In genomic region chr15:62886431-62887071, GRCh38 we compare ENCODE assay signal across 11 cellular contexts.
A peak's percentile ranks its signal among the peaks of the same experiment; 100 is the strongest.
DNase-seq lines count a peak whose midpoint lies in the region; ATAC-seq and TF ChIP-seq lines count a peak whose summit lies in the region.
"Had no signal": no experiment of that assay in that cellular context is flagged by ENCODE, and none has a peak within 500 bp of the region (broad histone marks: within the 10 kb centered on the region; RNA-seq: fewer than 3 reads in every experiment).

No MANE protein-coding gene starts in this region.

- peak overlapping the region; percentile 2; the same call in 1 of the 2 replicates for H3K4me3 ChIP-seq in SJSA1
- no peak overlapping the region for H3K4me3 ChIP-seq in PC-9
- no peak overlapping the region for H3K4me3 ChIP-seq in CD4-positive, alpha-beta memory T cell (ENCODE audit: low read length in 2 of 2)

- H3K36me3 ChIP-seq in SJSA1 (no peaks in the 10 kb centered on the region), PC-9 (ENCODE audit: low read depth) (no peaks in the 10 kb centered on the region)
- no peaks in the 10 kb centered on the region for H3K36me3 ChIP-seq in CD4-positive, alpha-beta memory T cell (ENCODE audit: insufficient read depth, low read length)

- no peaks in the 10 kb centered on the region for H3K36me3 Mint-ChIP-seq in CD4-positive, alpha-beta memory T cell

- H3K9me3 Mint-ChIP-seq in CD4-positive, alpha-beta memory T cell, result no peaks in the 10 kb centered on the region
- H3K9me3 Mint-ChIP-seq: T-helper 2 cell treated with Interferon-gamma antibody and Interleukin-4, amounts not matched to agents 5 μg/mL and 100 μg/mL, for 36 hours had no signal

- POLR2A ChIA-PET in PC-9 (lab: Charles Lee; ENCODE audit: unreplicated experiment), result no interaction called here
- POLR2A ChIA-PET in CD4-positive, alpha-beta memory T cell (lab: Charles Lee; ENCODE audit: partially characterized antibody), result no interaction called here

- H3K27me3 Mint-ChIP-seq in CD4-positive, alpha-beta memory T cell, result peaks cover 15 to 24% of the 10 kb centered on the region in 2 donors

- CTCF ChIA-PET in PC-9 (lab: Charles Lee), result no interaction called here
- CTCF ChIA-PET in CD4-positive, alpha-beta memory T cell (lab: Charles Lee; ENCODE audit: partially characterized antibody), result no interaction called here

- no peak overlapping the region for H3K4me2 ChIP-seq in PC-9

- H3K27me3 ChIP-seq in SJSA1 (replicated peaks) (no peaks in the 10 kb centered on the region), PC-9 (ENCODE audit: insufficient read depth, low read depth) (no peaks in the 10 kb centered on the region)
- H3K27me3 ChIP-seq in CD4-positive, alpha-beta memory T cell (ENCODE audit: insufficient read depth, low read length), result no peaks in the 10 kb centered on the region

- H3K4me1 ChIP-seq in SJSA1 (replicated peaks), result peaks cover 35% of the 10 kb centered on the region
- H3K4me1 ChIP-seq in PC-9 (replicated peaks; ENCODE audit: insufficient read depth), result peaks cover 9% of the 10 kb centered on the region; the same call in 1 of the 2 replicates
- H3K4me1 ChIP-seq in CD4-positive, alpha-beta memory T cell (ENCODE audit: insufficient read depth, low read length), result no peaks in the 10 kb centered on the region

- peak overlapping the region; percentile 53 for H3K27ac ChIP-seq in SJSA1
- H3K27ac ChIP-seq in PC-9, result no peak overlapping the region
- no peak overlapping the region for H3K27ac ChIP-seq in CD4-positive, alpha-beta memory T cell (ENCODE audit: low read depth, low read length)

- H2AFZ ChIP-seq in PC-9, result no peak overlapping the region

- no peak for TF ChIP-seq CTCF in PC-9 (conservative IDR thresholded peaks at IDR 0.05)

- H3K4me1 Mint-ChIP-seq in CD4-positive, alpha-beta memory T cell, result no peaks in the 10 kb centered on the region

- H3K4me3 Mint-ChIP-seq in CD4-positive, alpha-beta memory T cell, result no peak overlapping the region
- H3K4me3 Mint-ChIP-seq: T-helper 2 cell treated with Interferon-gamma antibody and Interleukin-4, amounts not matched to agents 5 μg/mL and 100 μg/mL, for 36 hours had no signal

- peak; percentile 72 for DNase-seq in Daoy (ENCODE audit: low read depth)
- DNase-seq in SJSA1 (ENCODE audit: low read depth in 1 of 2, low spot score in 2 of 2), result peak; percentile 65 to 69
- DNase-seq in foreskin melanocyte, result peak; percentile 57
- peak; percentile 58 for DNase-seq in pons (ENCODE audit: low spot score)
- no peak for DNase-seq in PC-9
- no peak for DNase-seq in CD4-positive, alpha-beta memory T cell
- DNase-seq in SW 1271 (lab: John Stamatoyannopoulos, UW), result no peak
- DNase-seq: DMS79, NCI-H2029 treated with DMSO at 0.1 percent for 48 hours had no signal

- intact Hi-C loops in PC-9 (cut with micrococcal nuclease; ENCODE audit: unreplicated experiment), result no loop called here
- intact Hi-C loops in CD4-positive, alpha-beta memory T cell (cut with micrococcal nuclease), result no loop called here

- no peak overlapping the region for H3K27ac Mint-ChIP-seq in CD4-positive, alpha-beta memory T cell
- H3K27ac Mint-ChIP-seq: T-helper 2 cell treated with Interferon-gamma antibody and Interleukin-4, amounts not matched to agents 5 μg/mL and 100 μg/mL, for 36 hours had no signal

- no peaks in the 10 kb centered on the region for H3K79me2 ChIP-seq in PC-9 (ENCODE audit: low read depth)

- H3F3A ChIP-seq in PC-9 (ENCODE audit: insufficient read depth, low read depth), result no peaks in the 10 kb centered on the region

- no peaks in the 10 kb centered on the region for H3K9me3 ChIP-seq in SJSA1 (replicated peaks)
- H3K9me3 ChIP-seq in PC-9 (ENCODE audit: insufficient read depth, low read depth), result no peaks in the 10 kb centered on the region
- H3K9me3 ChIP-seq in CD4-positive, alpha-beta memory T cell (ENCODE audit: control insufficient read depth in 1 of 2, low read length in 2 of 2), result no peaks in the 10 kb centered on the region

- H3K9me2 ChIP-seq in PC-9 (ENCODE audit: insufficient read depth), result no peaks in the 10 kb centered on the region

- H4K20me1 ChIP-seq in PC-9 (ENCODE audit: insufficient read depth), result no peaks in the 10 kb centered on the region

- BruUV-seq in PC-9 (replicated peaks; lab: Mats Ljungman, UMichigan), result no TSS peak

- no peak for ATAC-seq in GM21360 (IDR thresholded peaks at IDR 0.05; ENCODE audit: unreplicated experiment)

Comparison
In these comparisons a context has a peak if more than half of its experiments do, and no peak if none do; other contexts are left out.
1. DNase-seq: peak in Daoy (single experiment), SJSA1 (2 of 2), foreskin melanocyte (single experiment) and pons (single experiment); none in PC-9 (0 of 2), CD4-positive, alpha-beta memory T cell (0 of 5) and SW 1271 (0 of 2).